Comparison of ENCODE assay signal across 8 cellular contexts in genomic region chr4:2745981-2746806, GRCh38. TPM values are rescaled to one million over a fixed set of nuclear protein-coding genes. Genes with fewer than 3 reads are reported as not detected.
DNase-seq lines count a peak whose midpoint lies in the region; ATAC-seq and TF ChIP-seq lines count a peak whose summit lies in the region.

No MANE protein-coding gene starts in this region.

- peaks cover 0 to 23% (median 11%) of the 10 kb centered on the region in 4 donors for H3K4me1 ChIP-seq in Peyer's patch

- TF ChIP-seq CTCF in GM13977 (IDR thresholded peaks at IDR 0.05; ENCODE audit: extremely low read depth, insufficient read depth, missing control alignments) (no peak), Peyer's patch (IDR thresholded peaks at IDR 0.05) (no peak)

- peak overlapping the region in 3 of 4 donors; percentile 13 to 73 (median 36) for H3K27ac ChIP-seq in Peyer's patch

- no peak for TF ChIP-seq POLR2A in Peyer's patch (IDR thresholded peaks at IDR 0.05)

- H3K36me3 ChIP-seq in Peyer's patch, result peaks cover 0 to 68% (median 0%) of the 10 kb centered on the region in 3 donors

- DNase-seq in GM13977 (ENCODE audit: low spot score), result peak; percentile 95
- DNase-seq in Peyer's patch, result peak; percentile 46 to 86 (median 80)
- peak; percentile 63 for DNase-seq in activated gamma-delta T cell (lab: John Stamatoyannopoulos, UW)
- peak; percentile 63 for DNase-seq in iris pigment epithelial cell (ENCODE audit: low read depth)
- DNase-seq in stimulated activated CD8-positive, alpha-beta memory T cell treated with anti-CD3 and anti-CD28 coated beads, Interleukin-4, amount 100 ng/mL, for 4 hours (ENCODE audit: low read depth in 2 of 2, low spot score in 1 of 2), result peak; percentile 68 to 86
- DNase-seq in cortex of kidney (lab: John Stamatoyannopoulos, UW), result no peak
- no peak for DNase-seq in putamen (ENCODE audit: low spot score)

- in situ Hi-C loops in GM13977 (cut with MboI; ENCODE audit: low pct_unique_long_range_greater_than_20kb, low sequenced_read_pairs, unreplicated experiment), result no loop called here

- H3K9me3 ChIP-seq in Peyer's patch, result no peaks in the 10 kb centered on the region

- peak; percentile 90 for ATAC-seq in HG02678 (IDR thresholded peaks at IDR 0.05; ENCODE audit: unreplicated experiment)

- no peaks in the 10 kb centered on the region for H3K27me3 ChIP-seq in Peyer's patch

- no peak overlapping the region for H3K4me3 ChIP-seq in Peyer's patch

RNA-seq across cellular contexts. Expression of gene TNIP2, which starts 9.9 kb away (rescaled TPM):
- 100 to 1,000 TPM; 135 to 255 (median 145) TPM for total RNA-seq in Peyer's patch

RNA-seq across cellular contexts. Expression of gene SH3BP2, which starts 46.7 kb away (rescaled TPM):
- total RNA-seq in Peyer's patch, result 100 to 1,000 TPM in 2 of 4 donors, 10 to 100 TPM in 2; 54.8 to 208 (median 102) TPM

Comparison
In these comparisons a context has a peak if more than half of its experiments do, and no peak if none do; other contexts are left out.
1. DNase-seq: peak in GM13977 (single experiment), Peyer's patch (3 of 3), activated gamma-delta T cell (single experiment), iris pigment epithelial cell (single experiment) and stimulated activated CD8-positive, alpha-beta memory T cell treated with anti-CD3 and anti-CD28 coated beads, Interleukin-4, amount 100 ng/mL, for 4 hours (2 of 2); none in cortex of kidney (single experiment) and putamen (single experiment).